In genomic region chr14:76091036-76091435, GRCh38 we compare ENCODE assay signal across 9 cellular contexts.
A peak's percentile ranks its signal among the peaks of the same experiment; 100 is the strongest.
DNase-seq lines count a peak whose midpoint lies in the region; ATAC-seq and TF ChIP-seq lines count a peak whose summit lies in the region.
"Had no signal": no experiment of that assay in that cellular context is flagged by ENCODE, and none has a peak within 500 bp of the region (broad histone marks: within the 10 kb centered on the region; RNA-seq: fewer than 3 reads in every experiment).

No MANE protein-coding gene starts in this region.

- H3K27ac ChIP-seq in GM23338 (ENCODE audit: low read depth), result no peak overlapping the region
- H3K27ac ChIP-seq in right atrium auricular region, result no peak overlapping the region
- peak overlapping the region; percentile 62 for H3K27ac ChIP-seq in suprapubic skin
- no peak overlapping the region for H3K27ac ChIP-seq in Peyer's patch
- H3K27ac ChIP-seq: epithelial cell of prostate had no signal

- peaks cover 5% of the 10 kb centered on the region for H3K27me3 Mint-ChIP-seq in GM23338 (ENCODE audit: insufficient read depth, low read depth, poor library complexity)

- TF ChIP-seq POLR2A in suprapubic skin (IDR thresholded peaks at IDR 0.05), result no peak
- no peak for TF ChIP-seq POLR2A in Peyer's patch (IDR thresholded peaks at IDR 0.05)

- TF ChIP-seq CTCF in GM23338 (conservative IDR thresholded peaks at IDR 0.05; ENCODE audit: low read depth in 2 of 2) (peak in 1 of 2 experiments; percentile 31; a peak in 2 of 4 replicates), right atrium auricular region (IDR thresholded peaks at IDR 0.05) (peak in 1 of 2 donors; percentile 53), suprapubic skin (IDR thresholded peaks at IDR 0.05) (peak in 1 of 2 donors; percentile 24), Peyer's patch (IDR thresholded peaks at IDR 0.05) (no peak)

- peak; percentile 50 for ATAC-seq in GM23338

- H3K36me3 ChIP-seq in GM23338 (ENCODE audit: insufficient read depth) (no peaks in the 10 kb centered on the region), right atrium auricular region (no peaks in the 10 kb centered on the region), suprapubic skin (no peaks in the 10 kb centered on the region), Peyer's patch (no peaks in the 10 kb centered on the region)

- no peak for TF ChIP-seq EP300 in suprapubic skin (IDR thresholded peaks at IDR 0.05)

- no peaks in the 10 kb centered on the region; the same call in 2 of the 3 replicates for H3K9me3 Mint-ChIP-seq in GM23338

- no peak overlapping the region for H3K4me3 Mint-ChIP-seq in GM23338

- WGBS in suprapubic skin, result 58% methylated on average over 6 of the region's 10 CpGs

- peaks cover 27% of the 10 kb centered on the region for H3K4me1 Mint-ChIP-seq in GM23338

- H3K4me1 ChIP-seq in GM23338 (ENCODE audit: insufficient read depth) (peaks cover 24% of the 10 kb centered on the region), right atrium auricular region (no peaks in the 10 kb centered on the region), suprapubic skin (peaks cover 13% of the 10 kb centered on the region), Peyer's patch (peaks cover 0 to 4% (median 0%) of the 10 kb centered on the region in 4 donors)

- H3F3A ChIP-seq in GM23338 (replicated peaks; ENCODE audit: low read depth), result no peaks in the 10 kb centered on the region

- H2AFZ ChIP-seq in GM23338, result no peak overlapping the region; the same call in 1 of the 2 replicates

- no peaks in the 10 kb centered on the region for H3K9me2 ChIP-seq in GM23338 (ENCODE audit: insufficient read depth)

- H3K4me2 ChIP-seq in GM23338, result no peak overlapping the region

- no peaks in the 10 kb centered on the region for H3K79me2 ChIP-seq in GM23338 (replicated peaks; ENCODE audit: insufficient read depth)

- H3K9me3 ChIP-seq in right atrium auricular region (no peaks in the 10 kb centered on the region), suprapubic skin (no peaks in the 10 kb centered on the region), Peyer's patch (no peaks in the 10 kb centered on the region)

- no peaks in the 10 kb centered on the region for H3K36me3 Mint-ChIP-seq in GM23338 (ENCODE audit: low read depth)

- no peak overlapping the region for H3K4me3 ChIP-seq in GM23338
- no peak overlapping the region for H3K4me3 ChIP-seq in right atrium auricular region
- H3K4me3 ChIP-seq in suprapubic skin, result no peak overlapping the region
- H3K4me3 ChIP-seq in Peyer's patch, result no peak overlapping the region

- H4K20me1 ChIP-seq in GM23338 (replicated peaks; ENCODE audit: insufficient read depth), result no peaks in the 10 kb centered on the region

- DNase-seq in GM23338 (ENCODE audit: low spot score) (no peak), UCSD-AML1 (lab: John Stamatoyannopoulos, UW; ENCODE audit: unreplicated experiment) (peak; percentile 50), right atrium auricular region (ENCODE audit: low spot score) (peak; percentile 69), suprapubic skin (ENCODE audit: low spot score in 2 of 2) (peak; percentile 72 to 91), DMS153 treated with DMSO at 0.1 percent for 48 hours (lab: John Stamatoyannopoulos, UW; ENCODE audit: unreplicated experiment) (no peak), Peyer's patch (no peak)
- DNase-seq in activated CD8-positive, alpha-beta memory T cell treated with anti-CD3 and anti-CD28 coated beads for 24 hours, result no peak
- DNase-seq: NCI-H446 treated with DMSO at 0.1 percent for 48 hours had no signal

- H3K27ac Mint-ChIP-seq in GM23338, result no peak overlapping the region; the same call in 1 of the 2 replicates

- H3K27me3 ChIP-seq in GM23338 (ENCODE audit: insufficient read depth), result no peaks in the 10 kb centered on the region
- no peaks in the 10 kb centered on the region for H3K27me3 ChIP-seq in right atrium auricular region
- no peaks in the 10 kb centered on the region for H3K27me3 ChIP-seq in suprapubic skin
- H3K27me3 ChIP-seq in Peyer's patch, result no peaks in the 10 kb centered on the region

TF ChIP-seq in GM23338, 12 proteins besides CTCF, POLR2A, EP300 and RAD21 (continues in another document):
- TF ChIP-seq NANOG (IDR thresholded peaks at IDR 0.05; ENCODE audit: borderline replicate concordance) (no peak), EZH2phosphoT487 (IDR thresholded peaks at IDR 0.05; ENCODE audit: unreplicated experiment) (no peak), ZNF462 (CRISPR knock-in tag; IDR thresholded peaks at IDR 0.05) (no peak), CREB1 (CRISPR knock-in tag; IDR thresholded peaks at IDR 0.05; ENCODE audit: low read depth) (no peak), EZH2 (IDR thresholded peaks at IDR 0.05; ENCODE audit: low read depth, unreplicated experiment) (no peak), ETS1 (IDR thresholded peaks at IDR 0.05) (no peak), ZNF331 (CRISPR knock-in tag; IDR thresholded peaks at IDR 0.05; ENCODE audit: low read depth) (no peak)

Comparison
In these comparisons a context has a peak if more than half of its experiments do, and no peak if none do; other contexts are left out.
1. DNase-seq: peak in UCSD-AML1 (single experiment), right atrium auricular region (single experiment) and suprapubic skin (2 of 2); none in GM23338 (single experiment), DMS153 treated with DMSO at 0.1 percent for 48 hours (single experiment), activated CD8-positive, alpha-beta memory T cell treated with anti-CD3 and anti-CD28 coated beads for 24 hours (single experiment) and Peyer's patch (0 of 3).